8 cellular contexts compared by ENCODE assay signal in the genomic region with DNA sequence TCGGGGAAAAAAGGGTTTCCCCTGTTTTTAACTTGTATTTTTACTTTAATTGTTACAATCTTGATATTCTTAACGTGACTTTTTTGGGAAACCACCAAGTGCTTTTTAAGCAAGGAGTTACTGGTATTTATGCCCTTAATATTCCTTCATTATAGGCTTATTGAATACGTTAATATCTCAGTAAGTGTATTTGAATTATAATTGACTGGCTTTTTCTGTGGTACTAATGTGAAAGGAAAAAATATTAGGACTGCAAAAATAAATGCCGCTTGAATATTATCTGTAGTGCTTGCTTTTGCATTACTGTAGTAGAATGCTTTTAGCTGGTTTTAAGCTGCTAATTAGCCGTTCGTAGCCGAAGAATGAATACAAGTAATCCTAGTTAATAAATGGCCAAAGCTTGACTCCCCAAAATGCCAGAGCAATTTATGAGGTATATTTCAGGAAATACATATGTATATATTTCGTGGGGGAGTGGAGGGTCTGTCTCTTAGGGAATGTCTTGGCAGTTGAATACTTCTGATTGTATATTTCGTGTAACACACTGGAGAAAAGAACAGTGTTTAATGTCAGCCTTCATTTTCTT. TPM values are rescaled to one million over a fixed set of nuclear protein-coding genes. Genes with fewer than 3 reads are reported as not detected.
DNase-seq lines count a peak whose midpoint lies in the region; ATAC-seq and TF ChIP-seq lines count a peak whose summit lies in the region.

No MANE protein-coding gene starts in this region.

- no peak for DNase-seq in CD4-positive, alpha-beta memory T cell
- DNase-seq in NCI-H1694 (lab: John Stamatoyannopoulos, UW) (peak; percentile 14), nephron progenitor cell (no peak), NCI-H748 treated with DMSO at 0.1 percent for 48 hours (lab: John Stamatoyannopoulos, UW) (no peak)

- CTCF ChIA-PET in CD4-positive, alpha-beta memory T cell (lab: Charles Lee; ENCODE audit: partially characterized antibody) = interaction anchor here (0.9 to 2.3 kb wide), 11 partner anchors 8 to 127 kb away, joined by 3 to 17 read pairs (median 4); no protein-coding TSS in a partner anchor

- H3K27ac Mint-ChIP-seq in CD4-positive, alpha-beta memory T cell = peak overlapping the region; percentile 91 to 99 (median 98)
- peak overlapping the region; percentile 99 for H3K27ac Mint-ChIP-seq in dendritic cell treated with granulocyte-macrophage colony-stimulating factor and Interleukin-4, amounts not matched to agents 40 ng/mL and 50 ng/mL, for 4 days
- H3K27ac Mint-ChIP-seq in nephron progenitor cell = peak overlapping the region; percentile 98

- peaks cover 0 to 3% (median 0%) of the 10 kb centered on the region in 8 donors for H3K9me3 Mint-ChIP-seq in CD4-positive, alpha-beta memory T cell
- no peaks in the 10 kb centered on the region for H3K9me3 Mint-ChIP-seq in dendritic cell treated with granulocyte-macrophage colony-stimulating factor and Interleukin-4, amounts not matched to agents 40 ng/mL and 50 ng/mL, for 4 days
- no peaks in the 10 kb centered on the region for H3K9me3 Mint-ChIP-seq in nephron progenitor cell

- no peaks in the 10 kb centered on the region for H3K36me3 ChIP-seq in CD4-positive, alpha-beta memory T cell (ENCODE audit: insufficient read depth, low read length)

- H3K4me3 Mint-ChIP-seq in CD4-positive, alpha-beta memory T cell = peak overlapping the region; percentile 89 to 97 (median 92)
- peak overlapping the region; percentile 86 for H3K4me3 Mint-ChIP-seq in dendritic cell treated with granulocyte-macrophage colony-stimulating factor and Interleukin-4, amounts not matched to agents 40 ng/mL and 50 ng/mL, for 4 days
- peak overlapping the region; percentile 95 for H3K4me3 Mint-ChIP-seq in nephron progenitor cell

- TF ChIP-seq CTCF in nephron progenitor cell (IDR thresholded peaks at IDR 0.05) = no peak

- H3K4me1 Mint-ChIP-seq in CD4-positive, alpha-beta memory T cell = peaks cover 40 to 82% (median 59%) of the 10 kb centered on the region in 4 donors
- H3K4me1 Mint-ChIP-seq in dendritic cell treated with granulocyte-macrophage colony-stimulating factor and Interleukin-4, amounts not matched to agents 40 ng/mL and 50 ng/mL, for 4 days (ENCODE audit: low read depth) = peaks cover 27% of the 10 kb centered on the region
- H3K4me1 Mint-ChIP-seq in nephron progenitor cell = peaks cover 41% of the 10 kb centered on the region

- POLR2A ChIA-PET in CD4-positive, alpha-beta memory T cell (lab: Charles Lee; ENCODE audit: partially characterized antibody) = interaction anchor here (0.7 to 4.1 kb wide), 26 partner anchors 8 to 134 kb away, joined by 3 to 214 read pairs (median 4); partner anchors contain the start of genes BBIP1 and SHOC2

- H3K27ac ChIP-seq in CD4-positive, alpha-beta memory T cell (ENCODE audit: low read depth, low read length) = peak overlapping the region; percentile 98

- H3K27me3 Mint-ChIP-seq in CD4-positive, alpha-beta memory T cell = no peaks in the 10 kb centered on the region
- no peaks in the 10 kb centered on the region for H3K27me3 Mint-ChIP-seq in dendritic cell treated with granulocyte-macrophage colony-stimulating factor and Interleukin-4, amounts not matched to agents 40 ng/mL and 50 ng/mL, for 4 days
- no peaks in the 10 kb centered on the region for H3K27me3 Mint-ChIP-seq in nephron progenitor cell (ENCODE audit: low read depth, poor library complexity)

- H3K27me3 ChIP-seq in CD4-positive, alpha-beta memory T cell (ENCODE audit: insufficient read depth, low read length) = no peaks in the 10 kb centered on the region

- peaks cover 8 to 46% of the 10 kb centered on the region in 2 donors for H3K36me3 Mint-ChIP-seq in CD4-positive, alpha-beta memory T cell
- H3K36me3 Mint-ChIP-seq in dendritic cell treated with granulocyte-macrophage colony-stimulating factor and Interleukin-4, amounts not matched to agents 40 ng/mL and 50 ng/mL, for 4 days (ENCODE audit: low read depth) = peaks cover 26% of the 10 kb centered on the region
- peaks cover 27% of the 10 kb centered on the region for H3K36me3 Mint-ChIP-seq in nephron progenitor cell (ENCODE audit: low read depth)

- ATAC-seq in HG03521 (IDR thresholded peaks at IDR 0.05; ENCODE audit: unreplicated experiment) (no peak), HG02884 (IDR thresholded peaks at IDR 0.05; ENCODE audit: unreplicated experiment) (no peak), HG02610 (IDR thresholded peaks at IDR 0.05; ENCODE audit: unreplicated experiment) (no peak)

- H3K4me3 ChIP-seq in CD4-positive, alpha-beta memory T cell (ENCODE audit: low read length in 2 of 2) = peak overlapping the region; percentile 67

- intact Hi-C loops in CD4-positive, alpha-beta memory T cell (cut with micrococcal nuclease) = loop anchor here (1.0 to 2.0 kb wide), 7 partner anchors 7 to 127 kb away; partner anchors contain the start of genes BBIP1 and SHOC2
- intact Hi-C loops in dendritic cell treated with granulocyte-macrophage colony-stimulating factor and Interleukin-4, amounts not matched to agents 40 ng/mL and 50 ng/mL, for 4 days (cut with micrococcal nuclease) = loop anchor here (1.0 to 5.0 kb wide), 3 partner anchors 9 to 71 kb away; no protein-coding TSS in a partner anchor

- no peaks in the 10 kb centered on the region for H3K9me3 ChIP-seq in CD4-positive, alpha-beta memory T cell (ENCODE audit: control insufficient read depth in 1 of 2, low read length in 2 of 2)

- peaks cover 78% of the 10 kb centered on the region for H3K4me1 ChIP-seq in CD4-positive, alpha-beta memory T cell (ENCODE audit: insufficient read depth, low read length)

RNA-seq across cellular contexts. Expression of gene PDCD4, which starts 1.3 kb away (rescaled TPM):
- 100 to 1,000 TPM; 358 to 376 TPM for total RNA-seq in CD4-positive, alpha-beta memory T cell
- polyA plus RNA-seq in CD4-positive, alpha-beta memory T cell = 100 to 1,000 TPM; 329 to 494 TPM

RNA-seq across cellular contexts. Expression of gene BBIP1, which starts 45.9 kb away (rescaled TPM):
- total RNA-seq in CD4-positive, alpha-beta memory T cell = 10 to 100 TPM; 42.9 to 46.8 TPM
- polyA plus RNA-seq in CD4-positive, alpha-beta memory T cell = 10 to 100 TPM; 24.4 to 28.5 TPM

RNA-seq across cellular contexts. Expression of gene SHOC2, which starts 46.3 kb away (rescaled TPM):
- 10 to 100 TPM; 67.9 to 69.4 TPM for total RNA-seq in CD4-positive, alpha-beta memory T cell
- polyA plus RNA-seq in CD4-positive, alpha-beta memory T cell = 10 to 100 TPM; 49.8 to 61.3 TPM
